Comparison of ENCODE assay signal across 15 cellular contexts in the genomic region with DNA sequence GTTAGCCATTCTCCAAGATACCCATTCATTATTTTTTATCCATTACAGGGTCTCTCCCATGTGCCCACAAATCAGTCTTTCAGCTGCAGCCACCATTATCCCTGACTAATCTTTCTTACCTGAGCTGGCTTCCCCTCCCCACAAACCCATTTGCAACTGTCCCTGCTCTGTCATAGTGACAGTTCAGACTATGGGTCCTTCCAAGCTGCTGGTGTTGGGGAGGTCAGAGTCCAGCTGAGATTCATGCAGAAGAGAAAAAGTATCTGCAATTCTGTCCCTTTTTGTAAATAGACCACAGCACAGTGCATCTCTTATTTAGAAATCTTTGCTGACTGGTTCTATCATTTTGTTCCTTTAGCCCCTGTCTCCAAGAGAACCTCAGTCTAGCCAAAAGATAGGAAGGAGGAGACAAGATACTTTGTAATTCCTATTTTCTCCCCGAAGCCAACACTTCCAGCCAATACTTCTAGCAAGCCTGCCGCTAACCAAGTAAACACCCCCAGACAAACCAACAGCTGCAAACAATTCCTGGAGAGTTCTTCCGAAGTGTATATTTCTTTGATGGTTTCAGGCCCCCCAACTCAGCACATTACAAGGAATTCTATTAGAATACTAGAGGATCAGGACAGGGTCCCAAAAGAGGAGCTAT.
A peak's percentile ranks its signal among the peaks of the same experiment; 100 is the strongest.
DNase-seq lines count a peak whose midpoint lies in the region; ATAC-seq, FAIRE-seq and TF ChIP-seq lines count a peak whose summit lies in the region.
"Had no signal": no experiment of that assay in that cellular context is flagged by ENCODE, and none has a peak within 500 bp of the region (broad histone marks: within the 10 kb centered on the region; RNA-seq: fewer than 3 reads in every experiment).

No MANE protein-coding gene starts in this region.

- H3K9ac ChIP-seq in rectal smooth muscle tissue (ENCODE audit: low read length) = no peak overlapping the region
- no peak overlapping the region for H3K9ac ChIP-seq in kidney (ENCODE audit: low read length in 2 of 2)

- H3K9me3 Mint-ChIP-seq in activated naive CD4-positive, alpha-beta T cell treated with anti-CD3 and anti-CD28 coated beads, Interleukin-2, amount 50 U/mL, for 72 hours = no peaks in the 10 kb centered on the region
- H3K9me3 Mint-ChIP-seq: mesothelial cell of epicardium had no signal

- no peak overlapping the region for H3K27ac Mint-ChIP-seq in activated naive CD4-positive, alpha-beta T cell treated with anti-CD3 and anti-CD28 coated beads, Interleukin-2, amount 50 U/mL, for 72 hours
- H3K27ac Mint-ChIP-seq: mesothelial cell of epicardium had no signal

- H3K27me3 ChIP-seq in brain microvascular endothelial cell (replicated peaks) (no peaks in the 10 kb centered on the region), rectal smooth muscle tissue (ENCODE audit: control insufficient read depth, insufficient read depth, low read length) (no peaks in the 10 kb centered on the region)
- H3K27me3 ChIP-seq: upper lobe of left lung had no signal

- TF ChIP-seq CTCF in brain microvascular endothelial cell (IDR thresholded peaks at IDR 0.05; ENCODE audit: low read depth, low read length, missing control alignments) = no peak
- no peak for TF ChIP-seq CTCF in kidney (IDR thresholded peaks at IDR 0.05; ENCODE audit: borderline replicate concordance, extremely low read depth, insufficient read depth)

- FAIRE-seq in kidney (lab: Jason Lieb, UNC) = no peak
- FAIRE-seq: TTC549 had no signal

- no peaks in the 10 kb centered on the region for H3K36me3 Mint-ChIP-seq in activated naive CD4-positive, alpha-beta T cell treated with anti-CD3 and anti-CD28 coated beads, Interleukin-2, amount 50 U/mL, for 72 hours
- H3K36me3 Mint-ChIP-seq: mesothelial cell of epicardium had no signal

- intact Hi-C loops in kidney (cut with DNase I) = no loop called here

- peak; percentile 13 for DNase-seq in GM03348 (ENCODE audit: low spot score)
- no peak for DNase-seq in brain microvascular endothelial cell
- DNase-seq in inferior parietal cortex (ENCODE audit: extremely low spot score) = peak; percentile 21
- no peak for DNase-seq in kidney
- no peak for DNase-seq in NCI-H2029 treated with DMSO at 0.1 percent for 48 hours (lab: John Stamatoyannopoulos, UW)
- no peak for DNase-seq in activated naive CD4-positive, alpha-beta T cell treated with anti-CD3 and anti-CD28 coated beads, Interleukin-2, amount 50 U/mL, for 72 hours (ENCODE audit: low spot score in 2 of 2)
- DNase-seq: Caco-2; dermis blood vessel endothelial cell; NCI-H1436; stimulated activated CD4-positive, alpha-beta T cell treated with anti-CD3 and anti-CD28 coated beads, Interleukin-1b, Interleukin-23, amount 100 ng/mL, for 48 hours; upper lobe of left lung had no signal

- in situ Hi-C loops in brain microvascular endothelial cell (cut with HindIII; ENCODE audit: low pct_ligation_motif_present, low sequenced_read_pairs) = no loop called here

- no peak for ATAC-seq in HG02885 (IDR thresholded peaks at IDR 0.05; ENCODE audit: poor library complexity, unreplicated experiment)
- no peak for ATAC-seq in activated naive CD4-positive, alpha-beta T cell treated with anti-CD3 and anti-CD28 coated beads, Interleukin-2, amount 50 U/mL, for 72 hours

- H3K36me3 ChIP-seq in brain microvascular endothelial cell (replicated peaks) = no peaks in the 10 kb centered on the region
- H3K36me3 ChIP-seq in rectal smooth muscle tissue (ENCODE audit: control insufficient read depth, insufficient read depth, low read length) = no peaks in the 10 kb centered on the region
- no peaks in the 10 kb centered on the region for H3K36me3 ChIP-seq in kidney (ENCODE audit: control insufficient read depth in 1 of 2, insufficient read depth in 2 of 2, low read length in 2 of 2)
- H3K36me3 ChIP-seq: upper lobe of left lung had no signal

- no peaks in the 10 kb centered on the region for H3K9me3 ChIP-seq in kidney (ENCODE audit: control insufficient read depth in 1 of 2, low read length in 2 of 2)
- H3K9me3 ChIP-seq: Caco-2, upper lobe of left lung had no signal

- no peak overlapping the region for H3K4me3 ChIP-seq in brain microvascular endothelial cell (ENCODE audit: low read depth, low read length)
- H3K4me3 ChIP-seq in rectal smooth muscle tissue (ENCODE audit: low read length) = no peak overlapping the region
- H3K4me3 ChIP-seq in kidney (ENCODE audit: low read length in 2 of 2) = no peak overlapping the region
- H3K4me3 ChIP-seq: upper lobe of left lung had no signal

- H3K27ac ChIP-seq in brain microvascular endothelial cell = peak overlapping the region; percentile 42
- peak overlapping the region; percentile 47 for H3K27ac ChIP-seq in rectal smooth muscle tissue (ENCODE audit: low read depth, low read length)
- no peak overlapping the region for H3K27ac ChIP-seq in kidney (ENCODE audit: low read depth in 2 of 2, low read length in 2 of 2)

- H3K4me1 ChIP-seq in rectal smooth muscle tissue (ENCODE audit: control insufficient read depth, insufficient read depth, low read length) (peaks cover 22% of the 10 kb centered on the region), kidney (ENCODE audit: control insufficient read depth in 1 of 2, insufficient read depth in 1 of 2, low read depth in 1 of 2, low read length in 2 of 2) (no peaks in the 10 kb centered on the region)
- H3K4me1 ChIP-seq: Caco-2, upper lobe of left lung had no signal

Comparison
In these comparisons a context has a peak if more than half of its experiments do, and no peak if none do; other contexts are left out.
1. DNase-seq: peak in GM03348 (single experiment) and inferior parietal cortex (single experiment); none in brain microvascular endothelial cell (single experiment), kidney (single experiment), NCI-H2029 treated with DMSO at 0.1 percent for 48 hours (single experiment) and activated naive CD4-positive, alpha-beta T cell treated with anti-CD3 and anti-CD28 coated beads, Interleukin-2, amount 50 U/mL, for 72 hours (0 of 2).
2. H3K27ac ChIP-seq: peak in brain microvascular endothelial cell (single experiment) and rectal smooth muscle tissue (single experiment); none in kidney (0 of 2).